ENCODE assay signal across 8 cellular contexts in the genomic region with DNA sequence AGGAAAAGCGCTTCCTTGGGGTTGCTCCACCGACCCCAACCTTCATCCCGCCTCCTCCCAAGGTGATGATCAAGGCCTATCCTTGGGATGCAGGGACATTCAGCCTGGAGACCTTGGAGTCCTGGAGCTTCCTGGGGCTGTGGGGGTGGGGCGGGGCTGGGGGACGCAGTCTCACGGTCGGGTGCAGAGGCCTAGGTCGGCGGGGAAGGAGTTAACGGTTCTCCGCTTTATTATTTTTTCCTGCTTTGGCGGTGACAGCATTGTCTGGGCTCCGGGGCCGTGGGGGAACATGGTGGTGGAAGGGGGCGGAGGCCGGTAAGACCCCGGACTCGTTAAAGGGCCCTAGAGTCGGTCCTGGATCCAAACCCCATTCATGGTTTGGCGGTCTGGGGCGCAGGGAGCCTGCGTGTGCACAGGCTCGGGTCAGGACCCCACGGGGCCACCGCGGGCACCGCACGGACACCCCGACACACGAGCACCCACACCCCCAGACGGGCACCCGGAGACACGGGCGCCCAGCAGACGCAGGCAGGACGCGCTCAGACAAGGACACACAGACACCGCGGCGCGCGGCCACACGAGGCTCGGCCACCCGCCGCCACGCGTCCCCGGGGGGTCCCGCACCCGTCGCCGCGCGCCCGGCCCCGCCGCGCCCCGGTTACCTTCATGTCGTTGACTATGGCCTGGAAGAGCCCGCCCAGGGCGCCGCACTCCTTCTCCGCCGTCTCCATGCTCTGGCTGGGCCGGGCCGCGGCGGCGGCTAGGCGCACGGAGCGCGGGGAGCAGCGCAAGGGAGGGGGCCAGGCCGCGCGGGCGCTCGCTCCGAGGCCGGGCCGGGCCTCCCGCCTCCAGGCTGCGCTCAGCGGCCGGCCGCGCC. TPM values are rescaled to one million over a fixed set of nuclear protein-coding genes. Genes with fewer than 3 reads are reported as not detected.
DNase-seq lines count a peak whose midpoint lies in the region; ATAC-seq and TF ChIP-seq lines count a peak whose summit lies in the region.

No MANE protein-coding gene starts in this region.

- H3K4me2 ChIP-seq in IMR-90 (ENCODE audit: low read depth, low read length) = peak overlapping the region; percentile 78
- H3K4me2 ChIP-seq in OCI-LY7 (ENCODE audit: low read length) = no peak overlapping the region

- H2AK5ac ChIP-seq in IMR-90 (ENCODE audit: low read depth, low read length) = peak overlapping the region; percentile 97

- TF ChIP-seq RAD21 in IMR-90 (IDR thresholded peaks at IDR 0.05; ENCODE audit: low read length) = no peak

- no peaks in the 10 kb centered on the region for H3K9me3 ChIP-seq in IMR-90 (ENCODE audit: control insufficient read depth, insufficient read depth, low read length)
- H3K9me3 ChIP-seq in lower lobe of right lung = no peaks in the 10 kb centered on the region
- no peaks in the 10 kb centered on the region for H3K9me3 ChIP-seq in upper lobe of left lung
- H3K9me3 ChIP-seq in OCI-LY7 (ENCODE audit: low read length) = no peaks in the 10 kb centered on the region

- BruUV-seq in IMR-90 (replicated peaks; lab: Mats Ljungman, UMichigan) = no TSS peak
- BruUV-seq in OCI-LY7 (replicated peaks; lab: Mats Ljungman, UMichigan) = no TSS peak

- intact Hi-C loops in IMR-90 (cut with micrococcal nuclease) = loop anchor here (1.0 to 5.0 kb wide), 2 partner anchors 53 to 672 kb away; partner anchors contain the start of gene CALB2
- intact Hi-C loops in lower lobe of right lung (cut with DNase I) = no loop called here
- intact Hi-C loops in OCI-LY7 (cut with micrococcal nuclease; ENCODE audit: unreplicated experiment) = no loop called here

- in situ Hi-C loops in IMR-90 (cut with MboI; ENCODE audit: low sequenced_read_pairs) = loop anchor here (5.0 to 25.0 kb wide), 2 partner anchors 52 to 677 kb away; partner anchors contain the start of gene CALB2

- peak overlapping the region; percentile 66 to 77; a peak in 2 of 4 replicates for H4K8ac ChIP-seq in IMR-90 (ENCODE audit: low read depth in 2 of 2, low read length in 2 of 2)

- H3K56ac ChIP-seq in IMR-90 (ENCODE audit: extremely low read depth, insufficient read depth, low read length) = peak overlapping the region; percentile 78

- H2AFZ ChIP-seq in IMR-90 (replicated peaks; ENCODE audit: low read length, poor library complexity) = peak overlapping the region; percentile 83
- H2AFZ ChIP-seq in OCI-LY7 (ENCODE audit: low read length) = no peak overlapping the region

- no peak for TF ChIP-seq EP300 in upper lobe of left lung (IDR thresholded peaks at IDR 0.05)

- peak overlapping the region; percentile 93 for H3K14ac ChIP-seq in IMR-90 (replicated peaks; ENCODE audit: low read depth, low read length)

- peaks cover 3 to 68% of the 10 kb centered on the region in 2 experiments; a peak in 3 of 4 replicates for H3K79me1 ChIP-seq in IMR-90 (ENCODE audit: low read depth in 1 of 2, low read length in 2 of 2)

- POLR2A ChIA-PET in AG04449 (lab: Yijun Ruan, JAX) = interaction anchor here (0.8 to 2.0 kb wide), 4 partner anchors 50 to 86 kb away, joined by 3 to 7 read pairs (median 4); no protein-coding TSS in a partner anchor
- POLR2A ChIA-PET in IMR-90 (lab: Charles Lee; ENCODE audit: unreplicated experiment) = interaction anchor here (0.5 kb wide), 1 partner anchor 72 kb away, joined by 3 read pairs; no protein-coding TSS in a partner anchor
- POLR2A ChIA-PET in OCI-LY7 (lab: Charles Lee) = no interaction called here

- H2AK9ac ChIP-seq in IMR-90 (replicated peaks; ENCODE audit: low read depth, low read length, poor library complexity) = peak overlapping the region; percentile 98

- H3K27ac ChIP-seq in IMR-90 (ENCODE audit: insufficient read depth, low read length) (peak overlapping the region; percentile 92), lower lobe of right lung (peak overlapping the region; percentile 73), upper lobe of left lung (peak overlapping the region; percentile 78 to 93 (median 88)), OCI-LY7 (ENCODE audit: low read depth, low read length, poor library complexity, severe bottlenecking) (no peak overlapping the region)

- peak overlapping the region; percentile 96 for H3K23ac ChIP-seq in IMR-90 (ENCODE audit: low read depth, low read length)

- H3K9me1 ChIP-seq in IMR-90 (ENCODE audit: insufficient read depth, low read length) = peaks cover 34% of the 10 kb centered on the region

- H3K18ac ChIP-seq in IMR-90 (ENCODE audit: low read depth, low read length) = peak overlapping the region; percentile 22; the same call in 1 of the 2 replicates

- H2BK120ac ChIP-seq in IMR-90 (ENCODE audit: low read depth, low read length) = peak overlapping the region; percentile 82

- H4K20me1 ChIP-seq in IMR-90 (ENCODE audit: insufficient read depth, low read length) = peaks cover 49% of the 10 kb centered on the region
- H4K20me1 ChIP-seq in OCI-LY7 (ENCODE audit: insufficient read depth, low read length) = no peaks in the 10 kb centered on the region

- no peak for TF ChIP-seq CTCF in AG04449 (IDR thresholded peaks at IDR 0.05; ENCODE audit: insufficient read depth, low read length, missing control alignments)
- TF ChIP-seq CTCF in IMR-90 (conservative IDR thresholded peaks at IDR 0.05; ENCODE audit: low read depth, low read length) = no peak
- TF ChIP-seq CTCF in cardiac fibroblast (IDR thresholded peaks at IDR 0.05; ENCODE audit: low read depth, low read length) = no peak
- TF ChIP-seq CTCF in lower lobe of right lung (IDR thresholded peaks at IDR 0.05) = no peak
- peak in 2 of 6 experiments; percentile 34 to 38 for TF ChIP-seq CTCF in upper lobe of left lung (IDR thresholded peaks at IDR 0.05)
- TF ChIP-seq CTCF in OCI-LY7 (conservative IDR thresholded peaks at IDR 0.05; ENCODE audit: low read length) = no peak

- peaks cover 60% of the 10 kb centered on the region for H3K4me1 ChIP-seq in IMR-90 (ENCODE audit: control insufficient read depth, insufficient read depth, low read length)
- peaks cover 88% of the 10 kb centered on the region for H3K4me1 ChIP-seq in lower lobe of right lung
- peaks cover 88 to 98% (median 92%) of the 10 kb centered on the region in 4 donors for H3K4me1 ChIP-seq in upper lobe of left lung
- H3K4me1 ChIP-seq in OCI-LY7 (ENCODE audit: insufficient read depth, low read length, poor library complexity, severe bottlenecking) = no peaks in the 10 kb centered on the region

- 0 out of 3 replicates have a peak overlapping the region, but pooled peaks have one; percentile 54 for H2BK15ac ChIP-seq in IMR-90 (ENCODE audit: low read depth, low read length)

- H2BK5ac ChIP-seq in IMR-90 (ENCODE audit: low read depth, low read length, poor library complexity, severe bottlenecking) = peak overlapping the region; percentile 85

- H3K36me3 ChIP-seq in IMR-90 (ENCODE audit: control insufficient read depth, insufficient read depth, low read length) (peaks cover 18% of the 10 kb centered on the region), lower lobe of right lung (peaks cover 5% of the 10 kb centered on the region), upper lobe of left lung (peaks cover 0 to 2% (median under 1%) of the 10 kb centered on the region in 4 donors), OCI-LY7 (ENCODE audit: insufficient read depth, low read length) (no peaks in the 10 kb centered on the region)

- H3K9ac ChIP-seq in IMR-90 (ENCODE audit: low read depth, low read length) = peak overlapping the region; percentile 93

- no peaks in the 10 kb centered on the region for H3K27me3 ChIP-seq in IMR-90 (ENCODE audit: control insufficient read depth, insufficient read depth, low read length)
- no peaks in the 10 kb centered on the region for H3K27me3 ChIP-seq in lower lobe of right lung (ENCODE audit: low read depth)
- H3K27me3 ChIP-seq in upper lobe of left lung = peaks cover 0 to 3% (median 0%) of the 10 kb centered on the region in 4 donors

- peak overlapping the region; percentile 89 for H3K4ac ChIP-seq in IMR-90 (ENCODE audit: low read depth, low read length)

- peak overlapping the region; percentile 61; the same call in 1 of the 2 replicates for H2BK20ac ChIP-seq in IMR-90 (ENCODE audit: low read depth, low read length)

- peak overlapping the region; percentile 81 for H4K91ac ChIP-seq in IMR-90 (ENCODE audit: insufficient read depth, low read depth, low read length)

- H3K4me3 ChIP-seq in AG04449 (ENCODE audit: low read depth, low read length) = peak overlapping the region; percentile 86
- H3K4me3 ChIP-seq in IMR-90 (ENCODE audit: insufficient read depth, low read depth, low read length) = peak overlapping the region; percentile 90
- peak overlapping the region; percentile 80 to 84 for H3K4me3 ChIP-seq in cardiac fibroblast (replicated peaks in 1 of 2; ENCODE audit: low read depth in 2 of 2, low read length in 2 of 2)
- H3K4me3 ChIP-seq in lower lobe of right lung = peak overlapping the region; percentile 73
- peak overlapping the region; percentile 65 to 88 (median 76) for H3K4me3 ChIP-seq in upper lobe of left lung
- no peak overlapping the region for H3K4me3 ChIP-seq in OCI-LY7 (ENCODE audit: low read depth, low read length, poor library complexity, severe bottlenecking)

- DNase-seq in AG04449 (ENCODE audit: low read depth, low spot score) (no peak), IMR-90 (no peak), cardiac fibroblast (ENCODE audit: low read depth in 2 of 2) (no peak), lower lobe of right lung (no peak), upper lobe of left lung (peak in 1 of 2 donors; percentile 90), OCI-LY7 (ENCODE audit: low spot score) (no peak)
- DNase-seq in effector CD8-positive, alpha-beta T cell (lab: John Stamatoyannopoulos, UW) = no peak

- H3K79me2 ChIP-seq in OCI-LY7 (ENCODE audit: insufficient read depth, low read depth, low read length) = no peaks in the 10 kb centered on the region

- dilution Hi-C loops in IMR-90 (cut with HindIII; ENCODE audit: low sequenced_read_pairs, unreplicated experiment) = no loop called here

- no peaks in the 10 kb centered on the region for H3K9me2 ChIP-seq in OCI-LY7 (ENCODE audit: insufficient read depth, low read length)

- CTCF ChIA-PET in AG04449 (lab: Yijun Ruan, JAX) = interaction anchor here (1.1 to 14.6 kb wide), 5 partner anchors 9 to 86 kb away, joined by 3 to 320 read pairs (median 5); no protein-coding TSS in a partner anchor
- CTCF ChIA-PET in IMR-90 (lab: Yijun Ruan, JAX) = no interaction called here
- CTCF ChIA-PET in OCI-LY7 (lab: Charles Lee; ENCODE audit: unreplicated experiment) = interaction anchor here (0.5 kb wide), 1 partner anchor 166 kb away, joined by 4 read pairs; no protein-coding TSS in a partner anchor

- WGBS in IMR-90 (ENCODE audit: extremely low coverage in 2 of 2, insufficient read length in 1 of 2), 2 experiments = 1% methylated on average over 26 of the region's 90 CpGs; no CpG with 5 or more reads in 1 of the 2 experiments
- 6% methylated on average over 17 to 23 of the region's 90 CpGs for WGBS in upper lobe of left lung, 2 donors

- TF ChIP-seq POLR2A in IMR-90 (IDR thresholded peaks at IDR 0.05; ENCODE audit: low read depth, low read length) (peak; percentile 20; the same call in 1 of the 2 replicates), upper lobe of left lung (IDR thresholded peaks at IDR 0.05) (peak in 1 of 4 donors; percentile 25)

- ATAC-seq in IMR-90 (ENCODE audit: low read depth) (peak; percentile 48), lower lobe of right lung (peak; percentile 0 to 6), upper lobe of left lung (ENCODE audit: low FRiP score in 2 of 2) (no peak), GM21825 (IDR thresholded peaks at IDR 0.05; ENCODE audit: unreplicated experiment) (no peak)

- 0 out of 2 replicates have a peak overlapping the region, but pooled peaks have one; percentile 1 for H4K5ac ChIP-seq in IMR-90 (ENCODE audit: low read depth, low read length)

RNA-seq across cellular contexts. Expression of gene MTSS2, which starts 0.6 kb away (rescaled TPM):
- total RNA-seq in IMR-90 (2012; rRNA removed) (8.9 and 9.1 TPM in 2 replicates), lower lobe of right lung (60.8 TPM), upper lobe of left lung (100 to 1,000 TPM in 1 of 6 donors, 10 to 100 TPM in 5; 40.7 to 202 (median 72.4) TPM), OCI-LY7 (2022) (0.17 and 0.33 TPM in 2 replicates)
- 86.2 and 108 TPM in 2 replicates for polyA plus RNA-seq in IMR-90 (2012; rRNA removed)
- polyA plus RNA-seq in IMR-90 (2012; cell fraction: cytosol; rRNA removed) = 69.9 and 88.4 TPM in 2 replicates
- 148 and 251 TPM in 2 replicates for polyA plus RNA-seq in IMR-90 (2012; cell fraction: nucleus; rRNA removed; ENCODE audit: low replicate concordance)
- 0.05 and 0.19 TPM in 2 replicates for total RNA-seq in OCI-LY7 (2014; rRNA removed; shearing (Covaris generic))

RNA-seq across cellular contexts. Expression of gene IL34, which starts 38.9 kb away (rescaled TPM):
- total RNA-seq in IMR-90 (2012; rRNA removed) (1.1 and 1.3 TPM in 2 replicates), lower lobe of right lung (2.6 TPM), upper lobe of left lung (10 to 100 TPM in 5 of 6 donors, 1 to 10 TPM in 1; 3.0 to 32.1 (median 14.8) TPM), OCI-LY7 (2022) (not detected in 2 replicates)
- polyA plus RNA-seq in IMR-90 (2012; rRNA removed) = 2.0 and 2.5 TPM in 2 replicates
- polyA plus RNA-seq in IMR-90 (2012; cell fraction: cytosol; rRNA removed) = 2.1 and 4.5 TPM in 2 replicates
- polyA plus RNA-seq in IMR-90 (2012; cell fraction: nucleus; rRNA removed; ENCODE audit: low replicate concordance) = 2.3 and 2.9 TPM in 2 replicates
- not detected in 2 replicates for total RNA-seq in OCI-LY7 (2014; rRNA removed; shearing (Covaris generic))

Comparison
In these comparisons a context has a peak if more than half of its experiments do, and no peak if none do; other contexts are left out.
1. ATAC-seq: peak in IMR-90 (single experiment) and lower lobe of right lung (2 of 2); none in upper lobe of left lung (0 of 2) and GM21825 (single experiment).